Comparison of ENCODE assay signal across 13 cellular contexts in genomic region chr20:50792708-50793574, GRCh38. TPM values are rescaled to one million over a fixed set of nuclear protein-coding genes. Genes with fewer than 3 reads are reported as not detected.
DNase-seq lines count a peak whose midpoint lies in the region; ATAC-seq, FAIRE-seq and TF ChIP-seq lines count a peak whose summit lies in the region.
"Had no signal": no experiment of that assay in that cellular context is flagged by ENCODE, and none has a peak within 500 bp of the region (broad histone marks: within the 10 kb centered on the region; RNA-seq: fewer than 3 reads in every experiment).

No MANE protein-coding gene starts in this region.

- no peak overlapping the region for H3K9ac ChIP-seq in astrocyte (ENCODE audit: low read length)

- no TSS peak for BruUV-seq in A673 (replicated peaks; lab: Mats Ljungman, UMichigan)

- H3K4me2 ChIP-seq in GM23338, result no peak overlapping the region
- no peak overlapping the region for H3K4me2 ChIP-seq in astrocyte (ENCODE audit: low read length)

- intact Hi-C loops in A673 (cut with micrococcal nuclease; ENCODE audit: unreplicated experiment), result loop anchor here (5.0 kb wide), 1 partner anchor 134 kb away; no protein-coding TSS in a partner anchor

- DNase-seq in A673 (ENCODE audit: low spot score) (no peak), GM23338 (ENCODE audit: low spot score) (no peak), astrocyte (ENCODE audit: low read depth) (peak; percentile 22), NCI-H345 treated with DMSO at 0.1 percent for 48 hours (lab: John Stamatoyannopoulos, UW; ENCODE audit: unreplicated experiment) (no peak), GM10266 (ENCODE audit: extremely low spot score) (no peak)
- no peak for DNase-seq in naive thymus-derived CD8-positive, alpha-beta T cell
- DNase-seq: heart left ventricle had no signal

- peaks cover 9% of the 10 kb centered on the region for H3K79me2 ChIP-seq in GM23338 (replicated peaks; ENCODE audit: insufficient read depth)
- peaks cover 3% of the 10 kb centered on the region for H3K79me2 ChIP-seq in astrocyte (ENCODE audit: insufficient read depth, low read length)

- H3K4me1 ChIP-seq in A673 (ENCODE audit: insufficient read depth, low read length, poor library complexity, severe bottlenecking) (peaks cover 47% of the 10 kb centered on the region), GM23338 (ENCODE audit: insufficient read depth) (peaks cover 16% of the 10 kb centered on the region), astrocyte (ENCODE audit: insufficient read depth, low read length) (peaks cover 15% of the 10 kb centered on the region)

- H2AFZ ChIP-seq in GM23338 (0 out of 2 replicates have a peak overlapping the region, but pooled peaks have one; percentile 14), astrocyte (ENCODE audit: low read depth, low read length) (peak overlapping the region; percentile 52)

- peaks cover 14% of the 10 kb centered on the region; the same call in 1 of the 2 replicates for H3F3A ChIP-seq in GM23338 (replicated peaks; ENCODE audit: low read depth)

- H3K4me3 ChIP-seq in A673 (ENCODE audit: low read depth, low read length, poor library complexity, severe bottlenecking) (no peak overlapping the region), GM23338 (no peak overlapping the region), astrocyte (ENCODE audit: insufficient read depth, low read depth, low read length) (no peak overlapping the region)
- H3K4me3 ChIP-seq: cardiac muscle cell, heart left ventricle, ovary had no signal

- no peaks in the 10 kb centered on the region; the same call in 1 of the 2 replicates for H4K20me1 ChIP-seq in GM23338 (replicated peaks; ENCODE audit: insufficient read depth)
- H4K20me1 ChIP-seq in astrocyte (ENCODE audit: insufficient read depth, low read length), result no peaks in the 10 kb centered on the region

- FAIRE-seq in astrocyte (lab: Jason Lieb, UNC), result no peak

- TF ChIP-seq CTCF in A673 (conservative IDR thresholded peaks at IDR 0.05; ENCODE audit: low read depth, low read length) (no peak), GM23338 (conservative IDR thresholded peaks at IDR 0.05; ENCODE audit: low read depth in 2 of 2) (no peak), astrocyte (IDR thresholded peaks at IDR 0.05; ENCODE audit: insufficient read depth, low read depth, low read length) (no peak), GM10266 (IDR thresholded peaks at IDR 0.05; ENCODE audit: control insufficient read depth, insufficient read depth, low read depth, missing control alignments) (no peak)

- H3K27ac ChIP-seq in A673 (ENCODE audit: low read depth, low read length, poor library complexity, severe bottlenecking) (peak overlapping the region; percentile 15), GM23338 (ENCODE audit: low read depth) (no peak overlapping the region), astrocyte (ENCODE audit: low read depth, low read length) (no peak overlapping the region)
- H3K27ac ChIP-seq: cardiac muscle cell, HL-60, ovary had no signal

- H3K4me1 Mint-ChIP-seq in GM23338 (peaks cover 19% of the 10 kb centered on the region), astrocyte (ENCODE audit: low read depth, unreplicated experiment) (no peaks in the 10 kb centered on the region)
- peaks cover 0 to 29% (median 17%) of the 10 kb centered on the region in 4 donors for H3K4me1 Mint-ChIP-seq in naive thymus-derived CD8-positive, alpha-beta T cell

- H3K4me3 Mint-ChIP-seq in GM23338 (no peak overlapping the region), astrocyte (ENCODE audit: unreplicated experiment) (peak overlapping the region; percentile 62)
- peak overlapping the region in 5 of 10 donors; percentile 11 to 55 (median 33) for H3K4me3 Mint-ChIP-seq in naive thymus-derived CD8-positive, alpha-beta T cell

- CTCF ChIA-PET in A673 (lab: Charles Lee), result interaction anchor here (0.5 to 2.4 kb wide), 22 partner anchors 9 to 1539 kb away, joined by 3 to 22 read pairs (median 4); partner anchors contain the start of gene ADNP

- H3K27me3 Mint-ChIP-seq in GM23338 (ENCODE audit: insufficient read depth, low read depth, poor library complexity) (peaks cover 12% of the 10 kb centered on the region), astrocyte (ENCODE audit: low read depth, unreplicated experiment) (no peaks in the 10 kb centered on the region)
- no peaks in the 10 kb centered on the region for H3K27me3 Mint-ChIP-seq in naive thymus-derived CD8-positive, alpha-beta T cell

- H3K27ac Mint-ChIP-seq in GM23338 (no peak overlapping the region), astrocyte (ENCODE audit: unreplicated experiment) (no peak overlapping the region)
- peak overlapping the region in 8 of 10 donors; percentile 47 to 86 (median 78) for H3K27ac Mint-ChIP-seq in naive thymus-derived CD8-positive, alpha-beta T cell

- POLR2A ChIA-PET in A673 (lab: Charles Lee; ENCODE audit: low non-redundant PET), result interaction anchor here (0.5 to 0.6 kb wide), 2 partner anchors 182 to 517 kb away, joined by 4 to 6 read pairs; no protein-coding TSS in a partner anchor
- POLR2A ChIA-PET in naive thymus-derived CD8-positive, alpha-beta T cell (lab: Charles Lee), result interaction anchor here (0.6 to 11.3 kb wide), 7 partner anchors 13 to 165 kb away, joined by 3 to 272 read pairs (median 10); partner anchors contain the start of genes ADNP, DPM1 and MOCS3

- H3K9me3 Mint-ChIP-seq in GM23338 (no peaks in the 10 kb centered on the region; the same call in 2 of the 3 replicates), astrocyte (ENCODE audit: unreplicated experiment) (no peaks in the 10 kb centered on the region)
- no peaks in the 10 kb centered on the region for H3K9me3 Mint-ChIP-seq in naive thymus-derived CD8-positive, alpha-beta T cell

- H3K36me3 ChIP-seq in A673 (ENCODE audit: insufficient read depth, low read length, poor library complexity, severe bottlenecking), result no peaks in the 10 kb centered on the region
- H3K36me3 ChIP-seq in GM23338 (ENCODE audit: insufficient read depth), result no peaks in the 10 kb centered on the region
- no peaks in the 10 kb centered on the region for H3K36me3 ChIP-seq in astrocyte (ENCODE audit: insufficient read depth, low read length)
- H3K36me3 ChIP-seq: cardiac muscle cell, heart left ventricle, ovary had no signal

- H3K27me3 ChIP-seq in A673 (replicated peaks; ENCODE audit: insufficient read depth, low read depth, low read length, poor library complexity) (no peaks in the 10 kb centered on the region), GM23338 (ENCODE audit: insufficient read depth) (0 out of 2 replicates have a peak, but pooled peaks cover 4% of the 10 kb centered on the region), astrocyte (ENCODE audit: insufficient read depth, low read length) (no peaks in the 10 kb centered on the region)
- H3K27me3 ChIP-seq: cardiac muscle cell, ovary had no signal

- H3K9me3 ChIP-seq in A673 (ENCODE audit: low read depth, low read length, poor library complexity, severe bottlenecking) (no peaks in the 10 kb centered on the region), astrocyte (ENCODE audit: insufficient read depth, low read depth, low read length) (no peaks in the 10 kb centered on the region)
- H3K9me3 ChIP-seq: heart left ventricle, ovary had no signal

- ATAC-seq in GM23338 (no peak), HG03571 (IDR thresholded peaks at IDR 0.05; ENCODE audit: unreplicated experiment) (no peak), esophagus mucosa (no peak)
- no peak for ATAC-seq in naive thymus-derived CD8-positive, alpha-beta T cell
- ATAC-seq: heart left ventricle, PC-3 had no signal

- no peaks in the 10 kb centered on the region for H3K9me2 ChIP-seq in GM23338 (ENCODE audit: insufficient read depth)

- H3K36me3 Mint-ChIP-seq in GM23338 (ENCODE audit: low read depth) (no peaks in the 10 kb centered on the region), astrocyte (ENCODE audit: low read depth, unreplicated experiment) (no peaks in the 10 kb centered on the region)
- H3K36me3 Mint-ChIP-seq in naive thymus-derived CD8-positive, alpha-beta T cell, result peaks cover 0 to 3% (median 2%) of the 10 kb centered on the region in 3 donors

TF ChIP-seq in GM23338, 12 proteins besides CTCF, POLR2A, EP300 and RAD21 (continues in another document):
- TF ChIP-seq CREB1 (CRISPR knock-in tag; IDR thresholded peaks at IDR 0.05; ENCODE audit: low read depth) (no peak), REST (IDR thresholded peaks at IDR 0.05; ENCODE audit: unreplicated experiment) (no peak), EZH2 (IDR thresholded peaks at IDR 0.05; ENCODE audit: low read depth, unreplicated experiment) (no peak), STAT1 (IDR thresholded peaks at IDR 0.05; ENCODE audit: unreplicated experiment) (no peak), NANOG (IDR thresholded peaks at IDR 0.05; ENCODE audit: borderline replicate concordance) (no peak), ZNF114 (CRISPR knock-in tag; IDR thresholded peaks at IDR 0.05) (no peak), JUNB (IDR thresholded peaks at IDR 0.05; ENCODE audit: unreplicated experiment) (no peak), POLR2AphosphoS5 (IDR thresholded peaks at IDR 0.05; ENCODE audit: low read depth) (no peak)

RNA-seq across cellular contexts. Expression of gene BCAS4, which starts 1.9 kb away (rescaled TPM):
- total RNA-seq in A673 (2021) (28.4 and 35.2 TPM in 2 replicates), astrocyte (13.2 and 16.7 TPM in 2 replicates), esophagus mucosa (0.96 TPM)
- 6.3 and 22.2 TPM in 2 replicates for total RNA-seq in GM23338 (2014; rRNA removed; shearing (Covaris generic))
- polyA plus RNA-seq in GM23338 (2016; fragmentation: Nextera tagmentation; extraction: Ambion mirVana), result 22.0 and 24.8 TPM in 2 replicates
- 10 to 100 TPM; 77.4 to 89.9 TPM for total RNA-seq in naive thymus-derived CD8-positive, alpha-beta T cell
- polyA plus RNA-seq in naive thymus-derived CD8-positive, alpha-beta T cell, result 10 to 100 TPM; 33.5 to 51.5 (median 39.9) TPM

Comparison
In these comparisons a context has a peak if more than half of its experiments do, and no peak if none do; other contexts are left out.
1. H3K27ac Mint-ChIP-seq: peak in naive thymus-derived CD8-positive, alpha-beta T cell (8 of 10); none in GM23338 (single experiment) and astrocyte (single experiment).